In genomic region chr15:43508421-43508820, GRCh38 we compare ENCODE assay signal across 14 cellular contexts. TPM values are rescaled to one million over a fixed set of nuclear protein-coding genes. Genes with fewer than 3 reads are reported as not detected.
DNase-seq lines count a peak whose midpoint lies in the region; ATAC-seq, FAIRE-seq and TF ChIP-seq lines count a peak whose summit lies in the region.
"Had no signal": no experiment of that assay in that cellular context is flagged by ENCODE, and none has a peak within 500 bp of the region (broad histone marks: within the 10 kb centered on the region; RNA-seq: fewer than 3 reads in every experiment).

No MANE protein-coding gene starts in this region.

- H3K36me3 ChIP-seq in breast epithelium = no peaks in the 10 kb centered on the region
- H3K36me3 ChIP-seq in astrocyte (ENCODE audit: insufficient read depth, low read length) = no peaks in the 10 kb centered on the region
- no peaks in the 10 kb centered on the region for H3K36me3 ChIP-seq in testis (ENCODE audit: low read depth, missing control alignments)
- H3K36me3 ChIP-seq: upper lobe of left lung, WERI-Rb-1 had no signal

- intact Hi-C loops in breast epithelium (cut with DNase I; ENCODE audit: low total_unique reads) (no loop called here), MCF 10A (cut with micrococcal nuclease) (no loop called here), testis (cut with DNase I; ENCODE audit: low total_unique reads) (no loop called here), head of caudate nucleus (cut with DNase I) (no loop called here)

- no peaks in the 10 kb centered on the region for H3K79me2 ChIP-seq in astrocyte (ENCODE audit: insufficient read depth, low read length)

- TF ChIP-seq CTCF in breast epithelium (IDR thresholded peaks at IDR 0.05) = no peak
- TF ChIP-seq CTCF in MCF 10A (IDR thresholded peaks at IDR 0.05; ENCODE audit: unreplicated experiment) = no peak
- no peak for TF ChIP-seq CTCF in astrocyte (IDR thresholded peaks at IDR 0.05; ENCODE audit: insufficient read depth, low read depth, low read length)
- TF ChIP-seq CTCF in nephron (IDR thresholded peaks at IDR 0.05; ENCODE audit: unreplicated experiment in 3 of 3) = no peak
- TF ChIP-seq CTCF in testis (IDR thresholded peaks at IDR 0.05) = no peak

- H3K4me1 ChIP-seq in breast epithelium (no peaks in the 10 kb centered on the region), astrocyte (ENCODE audit: insufficient read depth, low read length) (peaks cover 17% of the 10 kb centered on the region), testis (peaks cover 24% of the 10 kb centered on the region)

- peak overlapping the region; percentile 97 for H3K4me2 ChIP-seq in astrocyte (ENCODE audit: low read length)

- no peak for FAIRE-seq in astrocyte (lab: Jason Lieb, UNC)

- H3K9me3 Mint-ChIP-seq in MCF 10A (ENCODE audit: unreplicated experiment) = no peaks in the 10 kb centered on the region
- no peaks in the 10 kb centered on the region for H3K9me3 Mint-ChIP-seq in astrocyte (ENCODE audit: unreplicated experiment)
- no peaks in the 10 kb centered on the region for H3K9me3 Mint-ChIP-seq in nephron
- H3K9me3 Mint-ChIP-seq: H9 had no signal

- TF ChIP-seq POLR2A in breast epithelium (IDR thresholded peaks at IDR 0.05) (no peak), testis (IDR thresholded peaks at IDR 0.05) (no peak)

- POLR2A ChIA-PET in MCF 10A (lab: Yijun Ruan, JAX) = interaction anchor here (0.6 to 8.1 kb wide), 2 partner anchors 15 to 161 kb away, joined by 3 to 60 read pairs; partner anchors contain the start of gene TP53BP1

- CTCF ChIA-PET in MCF 10A (lab: Yijun Ruan, JAX) = interaction anchor here (0.5 kb wide), 1 partner anchor 896 kb away, joined by 3 read pairs; no protein-coding TSS in a partner anchor

- no peaks in the 10 kb centered on the region for H3K27me3 ChIP-seq in breast epithelium
- H3K27me3 ChIP-seq in astrocyte (ENCODE audit: insufficient read depth, low read length) = no peaks in the 10 kb centered on the region
- H3K27me3 ChIP-seq in testis = no peaks in the 10 kb centered on the region
- H3K27me3 ChIP-seq: upper lobe of left lung had no signal

- H3K27me3 Mint-ChIP-seq in MCF 10A (ENCODE audit: insufficient read depth, unreplicated experiment) (no peaks in the 10 kb centered on the region), astrocyte (ENCODE audit: low read depth, unreplicated experiment) (peaks cover 6% of the 10 kb centered on the region), nephron (ENCODE audit: low read depth) (peaks cover 3% of the 10 kb centered on the region)

- no TSS peak for BruUV-seq in MCF 10A (replicated peaks; lab: Mats Ljungman, UMichigan)

- H3K4me3 Mint-ChIP-seq in MCF 10A (ENCODE audit: unreplicated experiment) (no peak overlapping the region), astrocyte (ENCODE audit: unreplicated experiment) (no peak overlapping the region), nephron (peak overlapping the region; percentile 17 to 60 (median 48))

- H3K9me3 ChIP-seq in breast epithelium = no peaks in the 10 kb centered on the region
- no peaks in the 10 kb centered on the region for H3K9me3 ChIP-seq in astrocyte (ENCODE audit: insufficient read depth, low read depth, low read length)
- H3K9me3 ChIP-seq in testis = no peaks in the 10 kb centered on the region
- H3K9me3 ChIP-seq: upper lobe of left lung had no signal

- H3K27ac ChIP-seq in breast epithelium (peak overlapping the region; percentile 57 to 85), astrocyte (ENCODE audit: low read depth, low read length) (no peak overlapping the region), testis (peak overlapping the region; percentile 81 to 96)
- H3K27ac ChIP-seq: upper lobe of left lung, WERI-Rb-1 had no signal

- no peak overlapping the region for H2AFZ ChIP-seq in astrocyte (ENCODE audit: low read depth, low read length)

- peaks cover 13% of the 10 kb centered on the region for H3K4me1 Mint-ChIP-seq in MCF 10A (ENCODE audit: insufficient read depth, unreplicated experiment)
- H3K4me1 Mint-ChIP-seq in astrocyte (ENCODE audit: low read depth, unreplicated experiment) = peaks cover 35% of the 10 kb centered on the region
- peaks cover 64% of the 10 kb centered on the region for H3K4me1 Mint-ChIP-seq in nephron

- no peak overlapping the region for H3K4me3 ChIP-seq in breast epithelium
- H3K4me3 ChIP-seq in astrocyte (ENCODE audit: insufficient read depth, low read depth, low read length) = no peak overlapping the region
- no peak overlapping the region for H3K4me3 ChIP-seq in testis
- H3K4me3 ChIP-seq: upper lobe of left lung had no signal

- no peak for ATAC-seq in GM21786 (IDR thresholded peaks at IDR 0.05; ENCODE audit: unreplicated experiment)

- no peaks in the 10 kb centered on the region for H4K20me1 ChIP-seq in astrocyte (ENCODE audit: insufficient read depth, low read length)

- no peak for DNase-seq in breast epithelium (ENCODE audit: low spot score in 2 of 2)
- DNase-seq in MCF 10A (ENCODE audit: unreplicated experiment) = no peak
- DNase-seq in astrocyte (ENCODE audit: low read depth) = no peak
- no peak for DNase-seq in testis
- DNase-seq in head of caudate nucleus = no peak
- DNase-seq in NCI-H345 treated with DMSO at 0.1 percent for 48 hours (lab: John Stamatoyannopoulos, UW; ENCODE audit: unreplicated experiment) = no peak
- DNase-seq: activated effector memory CD4-positive, alpha-beta T cell treated with anti-CD3 and anti-CD28 coated beads, Interleukin-2, amount 50 U/mL, for 16 hours; H9; stimulated activated CD4-positive, alpha-beta T cell treated with anti-CD3 and anti-CD28 coated beads, Interleukin-4, amount 100 ng/mL, for 1 hour; stimulated activated CD8-positive, alpha-beta memory T cell treated with anti-CD3 and anti-CD28 coated beads, Interleukin-4, amount 100 ng/mL, for 48 hours; upper lobe of left lung; WERI-Rb-1 had no signal

- H3K36me3 Mint-ChIP-seq in MCF 10A (ENCODE audit: insufficient read depth, unreplicated experiment) (no peaks in the 10 kb centered on the region), astrocyte (ENCODE audit: low read depth, unreplicated experiment) (peaks cover 3% of the 10 kb centered on the region), nephron (ENCODE audit: low read depth) (no peaks in the 10 kb centered on the region)

- 73 to 76% methylated on average over 1 of the region's 1 CpG for WGBS in testis, 2 donors

- no peak overlapping the region for H3K27ac Mint-ChIP-seq in MCF 10A (ENCODE audit: low read depth, unreplicated experiment)
- no peak overlapping the region for H3K27ac Mint-ChIP-seq in astrocyte (ENCODE audit: unreplicated experiment)
- peak overlapping the region; percentile 98 to 99 (median 98) for H3K27ac Mint-ChIP-seq in nephron
- H3K27ac Mint-ChIP-seq: H9 had no signal

- no peak overlapping the region for H3K9ac ChIP-seq in astrocyte (ENCODE audit: low read length)

RNA-seq across cellular contexts. Expression of gene MAP1A, which starts 9.0 kb away (rescaled TPM):
- total RNA-seq in breast epithelium = 10 to 100 TPM in 1 of 3 donors, 1 to 10 TPM in 2; 2.8 to 12.8 (median 8.8) TPM
- total RNA-seq in MCF 10A (2022) = 0.09 and 0.17 TPM in 2 replicates
- 138 and 142 TPM in 2 replicates for total RNA-seq in astrocyte
- 10 to 100 TPM; 17.7 to 19.1 TPM for total RNA-seq in testis
- 11.4 TPM for polyA plus RNA-seq in testis (ENCODE audit: insufficient read depth, low read depth, low replicate concordance)

RNA-seq across cellular contexts. Expression of gene TP53BP1, which starts 15.5 kb away (rescaled TPM):
- total RNA-seq in breast epithelium = 10 to 100 TPM; 30.1 to 65.5 (median 60.9) TPM
- 38.8 and 53.5 TPM in 2 replicates for total RNA-seq in MCF 10A (2022)
- 71.9 and 73.1 TPM in 2 replicates for total RNA-seq in astrocyte
- 100 to 1,000 TPM; 112 to 133 TPM for total RNA-seq in testis
- 50.0 TPM for polyA plus RNA-seq in testis (ENCODE audit: insufficient read depth, low read depth, low replicate concordance)

Comparison
In these comparisons a context has a peak if more than half of its experiments do, and no peak if none do; other contexts are left out.
1. H3K27ac Mint-ChIP-seq: peak in nephron (3 of 3); none in MCF 10A (single experiment) and astrocyte (single experiment).
2. H3K4me3 Mint-ChIP-seq: peak in nephron (3 of 3); none in MCF 10A (single experiment) and astrocyte (single experiment).